ENCODE assay signal across 12 cellular contexts in the genomic region with DNA sequence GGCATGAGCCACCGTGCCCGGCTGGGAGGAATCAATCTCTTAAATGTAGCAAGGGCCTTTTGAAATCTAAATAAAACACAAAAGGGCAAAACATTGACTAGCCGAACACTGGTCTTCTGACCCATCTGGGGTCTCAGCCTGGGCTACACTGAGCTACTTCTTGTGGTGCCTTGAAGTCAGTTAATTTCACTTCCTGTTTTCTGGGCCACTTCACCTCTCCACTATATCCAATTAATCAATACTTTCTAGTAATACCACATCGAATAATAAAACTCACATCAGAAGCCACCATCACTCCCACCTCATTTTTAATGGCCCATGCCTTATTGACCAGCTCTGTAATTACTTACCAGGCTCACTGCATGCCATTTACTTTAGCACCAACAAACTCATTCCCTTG.
DNase-seq lines count a peak whose midpoint lies in the region; ATAC-seq and TF ChIP-seq lines count a peak whose summit lies in the region.
"Had no signal": no experiment of that assay in that cellular context is flagged by ENCODE, and none has a peak within 500 bp of the region (broad histone marks: within the 10 kb centered on the region; RNA-seq: fewer than 3 reads in every experiment).

No MANE protein-coding gene starts in this region.

- no peak overlapping the region for H3K27ac Mint-ChIP-seq in T-helper 17 cell

- intact Hi-C loops in adrenal gland (cut with DNase I), result no loop called here

- H3K9ac ChIP-seq in DND-41 (ENCODE audit: low read depth, low read length), result no peak overlapping the region

- H3K4me1 ChIP-seq in DND-41 (ENCODE audit: insufficient read depth, low read length) (peaks cover 39% of the 10 kb centered on the region), adrenal gland (replicated peaks in 1 of 2) (no peaks in the 10 kb centered on the region)
- H3K4me1 ChIP-seq: body of pancreas, thyroid gland had no signal

- no peaks in the 10 kb centered on the region for H3K9me3 ChIP-seq in DND-41 (ENCODE audit: insufficient read depth, low read length, severe bottlenecking)
- H3K9me3 ChIP-seq in adrenal gland (replicated peaks in 1 of 3), result no peaks in the 10 kb centered on the region
- no peaks in the 10 kb centered on the region for H3K9me3 ChIP-seq in T-helper 17 cell (ENCODE audit: control insufficient read depth, low read length, poor library complexity, severe bottlenecking)
- H3K9me3 ChIP-seq: body of pancreas, lower lobe of right lung, thyroid gland had no signal

- H3K27me3 ChIP-seq in DND-41 (ENCODE audit: insufficient read depth, low read length, poor library complexity) (no peaks in the 10 kb centered on the region), adrenal gland (no peaks in the 10 kb centered on the region)
- H3K27me3 ChIP-seq: body of pancreas, thyroid gland had no signal

- H3K4me2 ChIP-seq in DND-41 (ENCODE audit: insufficient read depth, low read length), result no peak overlapping the region

- H3K4me1 Mint-ChIP-seq in T-helper 17 cell, result peaks cover 13% of the 10 kb centered on the region

- ATAC-seq in DND-41 (ENCODE audit: insufficient read depth, low read depth) (no peak), GM18909 (IDR thresholded peaks at IDR 0.05; ENCODE audit: poor library complexity, unreplicated experiment) (peak; percentile 28), HG02885 (IDR thresholded peaks at IDR 0.05; ENCODE audit: poor library complexity, unreplicated experiment) (peak; percentile 20), T-helper 17 cell (no peak)
- ATAC-seq: body of pancreas; lower lobe of right lung; natural killer cell treated with Interleukin-12 subunit alpha and Interleukin-12 subunit beta and Interleukin-15 and Interleukin-18, amount 100 ng/mL, for 72 hours had no signal

- peaks cover 2% of the 10 kb centered on the region for H3K36me3 Mint-ChIP-seq in T-helper 17 cell (ENCODE audit: low read depth)

- WGBS in adrenal gland, 4 donors, result 80 to 88% (median 81%) methylated on average over 4 of the region's 4 CpGs

- H3K79me2 ChIP-seq in DND-41 (ENCODE audit: insufficient read depth, low read length), result no peaks in the 10 kb centered on the region

- H3K4me3 ChIP-seq in DND-41 (ENCODE audit: low read depth in 1 of 2, low read length in 2 of 2) (no peak overlapping the region), adrenal gland (no peak overlapping the region)
- H3K4me3 ChIP-seq: body of pancreas, lower lobe of right lung, thyroid gland had no signal

- TF ChIP-seq CTCF in DND-41 (IDR thresholded peaks at IDR 0.05; ENCODE audit: borderline replicate concordance, extremely low read depth, low read length, poor library complexity, severe bottlenecking) (no peak), adrenal gland (IDR thresholded peaks at IDR 0.05) (no peak)

- H3K27me3 Mint-ChIP-seq in T-helper 17 cell, result no peaks in the 10 kb centered on the region

- H3K36me3 ChIP-seq in DND-41 (ENCODE audit: insufficient read depth, low read length) (no peaks in the 10 kb centered on the region), adrenal gland (replicated peaks in 1 of 2) (no peaks in the 10 kb centered on the region)
- H3K36me3 ChIP-seq: lower lobe of right lung, thyroid gland had no signal

- no peak for DNase-seq in DND-41
- DNase-seq in UCSD-AML1 (lab: John Stamatoyannopoulos, UW; ENCODE audit: unreplicated experiment), result peak; percentile 15
- DNase-seq in DMS79 (lab: John Stamatoyannopoulos, UW), result no peak
- no peak for DNase-seq in adrenal gland
- no peak for DNase-seq in Ammon's horn (ENCODE audit: low spot score)
- no peak for DNase-seq in T-helper 17 cell
- DNase-seq: body of pancreas, lower lobe of right lung, thyroid gland had no signal

- H2AFZ ChIP-seq in DND-41 (ENCODE audit: low read depth, low read length), result no peak overlapping the region

- no peak overlapping the region for H3K4me3 Mint-ChIP-seq in T-helper 17 cell
- H3K4me3 Mint-ChIP-seq: natural killer cell treated with Interleukin-12 subunit alpha and Interleukin-12 subunit beta and Interleukin-15 and Interleukin-18, amount 100 ng/mL, for 72 hours had no signal

- H4K20me1 ChIP-seq in DND-41 (ENCODE audit: insufficient read depth, low read length), result no peaks in the 10 kb centered on the region

- no peak for TF ChIP-seq POLR2A in adrenal gland (IDR thresholded peaks at IDR 0.05)

- H3K27ac ChIP-seq in DND-41 (ENCODE audit: low read length), result peak overlapping the region; percentile 39; the same call in 1 of the 2 replicates
- H3K27ac ChIP-seq in adrenal gland, result no peak overlapping the region
- H3K27ac ChIP-seq: body of pancreas, lower lobe of right lung, thyroid gland had no signal

Comparison
In these comparisons a context has a peak if more than half of its experiments do, and no peak if none do; other contexts are left out.
1. ATAC-seq: peak in GM18909 (single experiment) and HG02885 (single experiment); none in DND-41 (single experiment) and T-helper 17 cell (single experiment).